In the genomic region with DNA sequence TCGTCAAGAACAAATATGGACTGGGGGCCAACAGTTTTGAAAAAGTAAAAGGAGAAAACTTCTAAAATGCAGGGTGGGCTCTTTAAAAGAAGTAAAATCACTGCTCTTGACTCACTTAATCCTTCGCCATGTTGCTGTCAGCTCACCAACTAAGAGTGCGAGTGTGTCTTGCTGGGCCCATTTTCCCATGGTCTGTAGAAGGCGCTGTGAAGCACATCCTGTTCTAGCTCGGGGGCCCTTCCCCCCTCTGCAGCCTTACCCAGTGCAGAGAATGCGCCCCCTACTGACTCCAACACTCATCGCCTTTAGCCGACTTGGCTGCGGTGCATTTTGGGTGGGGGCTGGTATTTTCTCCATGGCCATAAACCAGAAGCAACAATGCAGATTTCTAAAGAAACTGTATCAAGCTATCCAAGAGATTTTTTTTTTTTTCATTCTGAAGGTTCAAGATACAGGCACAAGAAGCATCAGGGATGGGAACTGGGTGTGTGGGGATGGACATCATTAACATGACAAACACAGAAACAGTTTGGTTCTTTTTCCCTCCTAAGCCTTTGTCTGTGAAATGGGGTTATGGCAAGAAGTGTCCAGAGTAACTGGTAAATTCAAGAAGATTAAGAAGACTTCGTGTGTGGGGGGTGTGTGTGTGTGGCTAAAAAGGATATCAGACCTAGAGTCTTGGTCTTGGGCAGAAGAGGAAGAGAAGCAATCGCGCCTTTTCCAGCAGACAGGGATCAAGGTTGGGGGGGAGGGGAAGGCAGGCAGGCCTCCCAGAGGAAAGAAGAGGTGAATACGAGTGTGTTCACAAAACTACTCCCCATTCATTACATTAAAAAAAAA, we compare ENCODE assay signal across 8 cellular contexts. TPM values are rescaled to one million over a fixed set of nuclear protein-coding genes. Genes with fewer than 3 reads are reported as not detected.
DNase-seq lines count a peak whose midpoint lies in the region; ATAC-seq and TF ChIP-seq lines count a peak whose summit lies in the region.

No MANE protein-coding gene starts in this region.

- WGBS in trophoblast cell (ENCODE audit: extremely low coverage, insufficient coverage, insufficient read length), result no CpG with 5 or more reads among the region's 13 CpGs
- 9 to 18% methylated on average over 8 to 13 of the region's 13 CpGs for WGBS in transverse colon (ENCODE audit: low coverage in 1 of 2), 2 donors

- H3K27me3 ChIP-seq in trophoblast cell (ENCODE audit: insufficient read depth, low read length) (no peaks in the 10 kb centered on the region), transverse colon (no peaks in the 10 kb centered on the region)

- in situ Hi-C loops in transverse colon (cut with MboI; ENCODE audit: low pct_ligation_motif_present in 1 of 4, low pct_unique_long_range_greater_than_20kb in 1 of 4, low sequenced_read_pairs in 3 of 4), result loop anchor here in 3 of 4 donors (5.0 to 10.0 kb wide), 2 partner anchors 135 to 137 kb away; partner anchors contain the start of gene BCAS4 (in 2 of the 3)

- no peak overlapping the region for H2AFZ ChIP-seq in trophoblast cell (ENCODE audit: insufficient read depth, low read length, poor library complexity)

- H3K27ac ChIP-seq in trophoblast cell (ENCODE audit: low read depth, low read length), result peak overlapping the region; percentile 62
- peak overlapping the region; percentile 86 to 98 (median 98) for H3K27ac ChIP-seq in transverse colon

- H3K4me1 ChIP-seq in trophoblast cell (ENCODE audit: control insufficient read depth in 1 of 2, insufficient read depth in 2 of 2, low read length in 2 of 2) (peaks cover 7% of the 10 kb centered on the region in 2 experiments), transverse colon (peaks cover 26 to 61% (median 30%) of the 10 kb centered on the region in 4 donors)

- peak overlapping the region; percentile 96 for H3K4ac ChIP-seq in trophoblast cell (ENCODE audit: low read depth, low read length)

- no peak overlapping the region for H3K23ac ChIP-seq in trophoblast cell (ENCODE audit: low read length)

- H3K79me2 ChIP-seq in trophoblast cell (ENCODE audit: control insufficient read depth, insufficient read depth, low read length, poor library complexity), result peaks cover 23% of the 10 kb centered on the region

- no peak overlapping the region for H2AK5ac ChIP-seq in trophoblast cell (ENCODE audit: low read length)

- peak; percentile 82 for DNase-seq in NCI-H1092 treated with DMSO at 0.1 percent for 48 hours (lab: John Stamatoyannopoulos, UW)
- peak; percentile 94 for DNase-seq in SKM-1 (lab: John Stamatoyannopoulos, UW; ENCODE audit: unreplicated experiment)
- peak; percentile 81 for DNase-seq in activated naive CD8-positive, alpha-beta T cell treated with anti-CD3 and anti-CD28 coated beads, Interleukin-2, amount 50 U/mL, for 16 hours (ENCODE audit: low read depth, low spot score)
- peak; percentile 92 for DNase-seq in cardiac septum (ENCODE audit: low spot score)
- DNase-seq in trophoblast cell, result peak; percentile 92 to 95
- DNase-seq in transverse colon, result peak; percentile 94

- peak overlapping the region; percentile 92 for H3K9ac ChIP-seq in trophoblast cell (ENCODE audit: low read length)

- H4K8ac ChIP-seq in trophoblast cell (ENCODE audit: low read depth, low read length), result peak overlapping the region; percentile 63

- peak overlapping the region; percentile 99 for H3K4me3 ChIP-seq in GM08714 (ENCODE audit: low read length)
- H3K4me3 ChIP-seq in trophoblast cell (ENCODE audit: low read depth, low read length), result peak overlapping the region; percentile 96
- H3K4me3 ChIP-seq in transverse colon, result peak overlapping the region; percentile 64 to 87 (median 81)

- H3K14ac ChIP-seq in trophoblast cell (ENCODE audit: low read length), result peak overlapping the region; percentile 81

- H4K12ac ChIP-seq in trophoblast cell (ENCODE audit: low read depth, low read length), result no peak overlapping the region

- peak; percentile 82 to 98 (median 88) for TF ChIP-seq CTCF in transverse colon (IDR thresholded peaks at IDR 0.05)

- peak overlapping the region; percentile 25 for H2BK5ac ChIP-seq in trophoblast cell (ENCODE audit: low read depth, low read length, poor library complexity)

- no peak for TF ChIP-seq POLR2A in transverse colon (IDR thresholded peaks at IDR 0.05)

- peaks cover 7 to 9% of the 10 kb centered on the region in 2 experiments for H3K36me3 ChIP-seq in trophoblast cell (ENCODE audit: control insufficient read depth in 1 of 2, insufficient read depth in 2 of 2, low read length in 2 of 2)
- peaks cover 0 to 14% (median 4%) of the 10 kb centered on the region in 4 donors for H3K36me3 ChIP-seq in transverse colon

- peak overlapping the region; percentile 83 for H3K4me2 ChIP-seq in trophoblast cell (ENCODE audit: low read length)

- H3K9me3 ChIP-seq in trophoblast cell (ENCODE audit: insufficient read depth, low read depth, low read length), result no peaks in the 10 kb centered on the region
- H3K9me3 ChIP-seq in transverse colon, result no peaks in the 10 kb centered on the region

- H4K91ac ChIP-seq in trophoblast cell (ENCODE audit: low read depth, low read length), result peak overlapping the region; percentile 63

- H3K79me1 ChIP-seq in trophoblast cell (ENCODE audit: low read length), result peaks cover 16% of the 10 kb centered on the region

- intact Hi-C loops in cardiac septum (cut with DNase I) (loop anchor here (1.0 to 5.0 kb wide), 2 partner anchors 112 to 134 kb away; partner anchors contain the start of gene BCAS4), transverse colon (cut with DNase I; ENCODE audit: low total_unique reads) (loop anchor here (2.0 kb wide), 1 partner anchor 135 kb away; the partner anchor contains the start of gene BCAS4)

- H2BK120ac ChIP-seq in trophoblast cell (ENCODE audit: insufficient read depth, low read length, poor library complexity), result no peak overlapping the region

- no peak for TF ChIP-seq EP300 in transverse colon (IDR thresholded peaks at IDR 0.05; ENCODE audit: low read depth)

- peak; percentile 43 for ATAC-seq in HG02623 (IDR thresholded peaks at IDR 0.05; ENCODE audit: unreplicated experiment)

- H3K18ac ChIP-seq in trophoblast cell (ENCODE audit: low read length), result no peak overlapping the region

- no peak overlapping the region for H2BK12ac ChIP-seq in trophoblast cell (ENCODE audit: low read length)

RNA-seq across cellular contexts. Expression of gene ADNP, which starts 1.7 kb away (rescaled TPM):
- 32.8 TPM for total RNA-seq in cardiac septum
- 89.6 and 91.5 TPM in 2 replicates for polyA plus RNA-seq in trophoblast cell (2013)
- 10 to 100 TPM; 34.8 to 65.7 (median 42.5) TPM for total RNA-seq in transverse colon

RNA-seq across cellular contexts. Expression of gene DPM1, which starts 28.8 kb away (rescaled TPM):
- total RNA-seq in cardiac septum (48.6 TPM), transverse colon (10 to 100 TPM in 3 of 4 donors, 1 to 10 TPM in 1; 3.2 to 42.9 (median 38.4) TPM)
- polyA plus RNA-seq in trophoblast cell (2013), result 79.3 and 82.1 TPM in 2 replicates

RNA-seq across cellular contexts. Expression of gene MOCS3, which starts 29.1 kb away (rescaled TPM):
- total RNA-seq in cardiac septum (2.8 TPM), transverse colon (10 to 100 TPM in 1 of 4 donors, 1 to 10 TPM in 3; 3.7 to 10.7 (median 4.0) TPM)
- 2.7 and 2.9 TPM in 2 replicates for polyA plus RNA-seq in trophoblast cell (2013)

Comparison
In these comparisons a context has a peak if more than half of its experiments do, and no peak if none do; other contexts are left out.
1. Peak in every context shown above with its lines: DNase-seq, ATAC-seq, H3K4me3 ChIP-seq and H3K27ac ChIP-seq.